Comparison of ENCODE assay signal across 10 cellular contexts in the genomic region with DNA sequence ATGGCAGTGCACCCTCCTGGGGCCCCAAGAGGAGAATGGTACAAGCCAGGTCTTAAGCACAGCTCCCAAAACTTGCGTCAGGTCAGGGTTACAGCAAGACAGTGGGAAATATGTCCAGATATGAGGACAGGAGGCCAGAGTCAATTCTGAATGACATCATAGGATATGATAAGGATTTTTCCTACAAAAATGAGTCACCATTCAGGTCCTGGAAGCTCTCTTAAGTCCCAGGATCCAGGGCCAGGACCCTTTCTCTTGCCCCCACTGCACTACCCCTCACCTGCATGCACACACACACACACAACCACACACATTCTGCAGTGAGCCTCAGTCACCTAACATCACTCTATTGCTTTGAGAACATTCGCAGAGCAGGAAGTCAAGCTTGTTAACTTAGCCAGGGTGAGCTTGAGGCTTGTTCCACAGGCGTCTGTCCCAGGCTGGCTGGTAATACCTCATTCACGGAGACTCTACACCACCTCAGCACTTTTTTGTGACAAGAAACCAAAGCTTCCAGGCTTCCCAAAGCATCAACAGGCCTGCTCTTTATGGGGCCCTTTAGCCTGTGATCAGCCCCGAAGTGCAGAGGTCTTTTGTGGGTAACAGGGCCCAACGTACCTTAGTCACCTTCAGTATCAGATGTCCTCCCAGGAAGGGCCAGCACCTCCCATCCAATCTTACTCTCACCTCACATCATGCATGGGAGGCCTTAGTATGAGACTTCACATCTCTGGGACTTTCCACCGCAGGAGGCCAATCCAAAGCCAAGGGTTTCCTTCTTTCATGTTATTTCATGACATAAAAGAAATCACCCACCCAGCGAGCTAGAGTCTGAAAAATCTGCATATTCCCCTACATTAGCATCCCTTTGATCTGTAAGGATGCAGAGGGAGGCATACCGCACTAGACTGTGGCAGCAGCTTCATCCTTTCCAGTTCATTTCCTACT.
DNase-seq lines count a peak whose midpoint lies in the region; ATAC-seq and TF ChIP-seq lines count a peak whose summit lies in the region.
"Had no signal": no experiment of that assay in that cellular context is flagged by ENCODE, and none has a peak within 500 bp of the region (broad histone marks: within the 10 kb centered on the region; RNA-seq: fewer than 3 reads in every experiment).

No MANE protein-coding gene starts in this region.

- no peaks in the 10 kb centered on the region for H3K27me3 ChIP-seq in endodermal cell (ENCODE audit: control insufficient read depth, insufficient read depth, low read length, poor library complexity, severe bottlenecking)

- H3K9ac ChIP-seq in endodermal cell (ENCODE audit: extremely low read depth, low read length, poor library complexity, severe bottlenecking) = no peak overlapping the region

- 73 to 76% methylated on average over 6 to 9 of the region's 9 CpGs for WGBS in endodermal cell (ENCODE audit: insufficient coverage in 1 of 2, insufficient read length in 1 of 2), 2 experiments

- H3K27ac ChIP-seq in KOPT-K1 (ENCODE audit: low read depth, low read length, poor library complexity, severe bottlenecking) (peak overlapping the region; percentile 62), endodermal cell (ENCODE audit: low read depth, low read length) (no peak overlapping the region)
- H3K27ac ChIP-seq: left ventricle myocardium inferior, WERI-Rb-1 had no signal

- H3K9me3 Mint-ChIP-seq in endodermal cell = no peaks in the 10 kb centered on the region
- H3K9me3 Mint-ChIP-seq in stimulated activated naive B cell treated with anti-CD40 and anti-IgM and Interleukin-4, amounts not matched to agents 10 μg/mL and 1 μg/mL and 100 μg/mL, for 72 hours = no peaks in the 10 kb centered on the region

- H3K36me3 ChIP-seq in KOPT-K1 (ENCODE audit: insufficient read depth, low read length) = no peaks in the 10 kb centered on the region
- H3K36me3 ChIP-seq in endodermal cell (ENCODE audit: control insufficient read depth, insufficient read depth, low read length) = no peaks in the 10 kb centered on the region
- H3K36me3 ChIP-seq: left ventricle myocardium inferior, WERI-Rb-1 had no signal

- peaks cover 3% of the 10 kb centered on the region for H3K27me3 Mint-ChIP-seq in endodermal cell (ENCODE audit: insufficient read depth)
- H3K27me3 Mint-ChIP-seq in stimulated activated naive B cell treated with anti-CD40 and anti-IgM and Interleukin-4, amounts not matched to agents 10 μg/mL and 1 μg/mL and 100 μg/mL, for 72 hours = peaks cover 20 to 35% of the 10 kb centered on the region in 2 donors

- H3K27ac Mint-ChIP-seq in endodermal cell = no peak overlapping the region
- no peak overlapping the region for H3K27ac Mint-ChIP-seq in stimulated activated naive B cell treated with anti-CD40 and anti-IgM and Interleukin-4, amounts not matched to agents 10 μg/mL and 1 μg/mL and 100 μg/mL, for 72 hours

- in situ Hi-C loops in GM13977 (cut with MboI; ENCODE audit: low pct_unique_long_range_greater_than_20kb, low sequenced_read_pairs, unreplicated experiment) = no loop called here

- H3K4me1 Mint-ChIP-seq in endodermal cell = peaks cover 3% of the 10 kb centered on the region
- no peaks in the 10 kb centered on the region for H3K4me1 Mint-ChIP-seq in stimulated activated naive B cell treated with anti-CD40 and anti-IgM and Interleukin-4, amounts not matched to agents 10 μg/mL and 1 μg/mL and 100 μg/mL, for 72 hours

- H3K4me3 Mint-ChIP-seq in endodermal cell = no peak overlapping the region
- no peak overlapping the region for H3K4me3 Mint-ChIP-seq in stimulated activated naive B cell treated with anti-CD40 and anti-IgM and Interleukin-4, amounts not matched to agents 10 μg/mL and 1 μg/mL and 100 μg/mL, for 72 hours

- no peaks in the 10 kb centered on the region for H3K4me1 ChIP-seq in endodermal cell (ENCODE audit: control insufficient read depth, insufficient read depth, low read length)

- DNase-seq in activated CD8-positive, alpha-beta memory T cell treated with anti-CD3 and anti-CD28 coated beads, Interleukin-2, amount 50 U/mL, for 48 hours = peak; percentile 58
- DNase-seq in endodermal cell (peak; percentile 63), GM13977 (ENCODE audit: low spot score) (no peak), DMS153 (lab: John Stamatoyannopoulos, UW) (no peak)
- peak; percentile 58 for DNase-seq in stimulated activated CD4-positive, alpha-beta T cell treated with anti-CD3 and anti-CD28 coated beads, Interleukin-4, amount 100 ng/mL, for 24 hours
- DNase-seq in stimulated activated naive B cell treated with anti-CD40 and anti-IgM and Interleukin-4, amounts not matched to agents 10 μg/mL and 1 μg/mL and 100 μg/mL, for 72 hours = no peak
- DNase-seq: left ventricle myocardium inferior, posterior cingulate gyrus, WERI-Rb-1 had no signal

- no peak for ATAC-seq in stimulated activated naive B cell treated with anti-CD40 and anti-IgM and Interleukin-4, amounts not matched to agents 10 μg/mL and 1 μg/mL and 100 μg/mL, for 72 hours (replicated peaks)

- no peaks in the 10 kb centered on the region for H3K36me3 Mint-ChIP-seq in endodermal cell (ENCODE audit: low read depth)
- H3K36me3 Mint-ChIP-seq in stimulated activated naive B cell treated with anti-CD40 and anti-IgM and Interleukin-4, amounts not matched to agents 10 μg/mL and 1 μg/mL and 100 μg/mL, for 72 hours = no peaks in the 10 kb centered on the region

- no peak for TF ChIP-seq CTCF in endodermal cell (conservative IDR thresholded peaks at IDR 0.05)
- no peak for TF ChIP-seq CTCF in GM13977 (IDR thresholded peaks at IDR 0.05; ENCODE audit: extremely low read depth, insufficient read depth, missing control alignments)

- H3K9me3 ChIP-seq in KOPT-K1 (ENCODE audit: insufficient read depth, low read length, poor library complexity, severe bottlenecking) = no peaks in the 10 kb centered on the region
- no peaks in the 10 kb centered on the region for H3K9me3 ChIP-seq in endodermal cell (ENCODE audit: control insufficient read depth, low read length)
- H3K9me3 ChIP-seq: left ventricle myocardium inferior had no signal

- no peak overlapping the region for H3K4me3 ChIP-seq in endodermal cell (ENCODE audit: low read length)
- H3K4me3 ChIP-seq: left ventricle myocardium inferior had no signal

Comparison
In these comparisons a context has a peak if more than half of its experiments do, and no peak if none do; other contexts are left out.
1. DNase-seq: peak in activated CD8-positive, alpha-beta memory T cell treated with anti-CD3 and anti-CD28 coated beads, Interleukin-2, amount 50 U/mL, for 48 hours (single experiment), endodermal cell (single experiment) and stimulated activated CD4-positive, alpha-beta T cell treated with anti-CD3 and anti-CD28 coated beads, Interleukin-4, amount 100 ng/mL, for 24 hours (single experiment); none in stimulated activated naive B cell treated with anti-CD40 and anti-IgM and Interleukin-4, amounts not matched to agents 10 μg/mL and 1 μg/mL and 100 μg/mL, for 72 hours (single experiment), GM13977 (single experiment) and DMS153 (single experiment).